ENCODE assay signal across 23 cellular contexts in the genomic region with DNA sequence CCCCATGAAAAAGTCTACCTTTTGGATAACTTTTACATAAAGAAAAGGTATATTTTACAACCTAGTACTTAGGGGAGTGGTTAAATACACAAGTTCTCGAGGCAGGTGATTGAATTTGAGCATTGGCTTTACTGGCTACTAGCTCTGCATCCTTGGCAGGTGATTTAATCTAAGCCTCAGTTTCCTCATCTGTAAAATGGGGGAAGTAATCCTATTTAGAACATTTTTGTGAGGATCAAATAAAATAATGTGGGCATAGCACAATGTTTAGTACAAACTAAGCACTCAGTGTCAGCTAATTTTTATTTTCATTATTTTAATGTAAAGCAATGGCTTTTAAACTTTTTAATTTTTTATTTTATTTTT.
"Had no signal": no experiment of that assay in that cellular context is flagged by ENCODE, and none has a peak within 500 bp of the region (broad histone marks: within the 10 kb centered on the region; RNA-seq: fewer than 3 reads in every experiment).

No MANE protein-coding gene starts in this region.

- H3K9me3 ChIP-seq: gastroesophageal sphincter, left ventricle myocardium inferior, lower lobe of right lung, ovary, suprapubic skin, thyroid gland, upper lobe of left lung, uterus had no signal

- H3K36me3 Mint-ChIP-seq: memory B cell; natural killer cell treated with Interleukin-12 subunit alpha and Interleukin-12 subunit beta and Interleukin-15 and Interleukin-18, amount 100 ng/mL, for 72 hours; stimulated activated effector memory CD8-positive, alpha-beta T cell treated with anti-CD3 and anti-CD28 coated beads, Interleukin-12 subunit alpha, Interleukin-12 subunit beta, amount 100 ng/mL, for 72 hours had no signal

- FAIRE-seq: endometrium had no signal

- H3K27ac Mint-ChIP-seq: immature natural killer cell; memory B cell; natural killer cell treated with Interleukin-12 subunit alpha and Interleukin-12 subunit beta and Interleukin-15 and Interleukin-18, amount 100 ng/mL, for 72 hours; stimulated activated effector memory CD8-positive, alpha-beta T cell treated with anti-CD3 and anti-CD28 coated beads, Interleukin-12 subunit alpha, Interleukin-12 subunit beta, amount 100 ng/mL, for 72 hours had no signal

- DNase-seq: cortex of kidney; dorsolateral prefrontal cortex; effector CD8-positive, alpha-beta T cell; immature natural killer cell; left ventricle myocardium inferior; lower lobe of right lung; midbrain; nucleus accumbens; ovary; right cardiac atrium; stimulated activated CD4-positive, alpha-beta T cell treated with anti-CD3 and anti-CD28 coated beads, Interleukin-4, amount 100 ng/mL, for 1 hour; stimulated activated CD8-positive, alpha-beta memory T cell treated with anti-CD3 and anti-CD28 coated beads, Interleukin-4, amount 100 ng/mL, for 48 hours; stimulated activated naive CD8-positive, alpha-beta T cell treated with anti-CD3 and anti-CD28 coated beads, Interleukin-15, Interleukin-2, amounts not matched to agents 100 U/mL and 50 U/mL, for 24 hours; thyroid gland; upper lobe of left lung; uterus had no signal

- H3K36me3 ChIP-seq: gastroesophageal sphincter, left ventricle myocardium inferior, lower lobe of right lung, ovary, suprapubic skin, thyroid gland, upper lobe of left lung, uterus had no signal

- H3K27me3 ChIP-seq: ovary, uterus had no signal

- H3K4me3 ChIP-seq: gastroesophageal sphincter, left ventricle myocardium inferior, lower lobe of right lung, ovary, suprapubic skin, thyroid gland, upper lobe of left lung, uterus had no signal

- H3K4me3 Mint-ChIP-seq: immature natural killer cell; memory B cell; natural killer cell treated with Interleukin-12 subunit alpha and Interleukin-12 subunit beta and Interleukin-15 and Interleukin-18, amount 100 ng/mL, for 72 hours; stimulated activated effector memory CD8-positive, alpha-beta T cell treated with anti-CD3 and anti-CD28 coated beads, Interleukin-12 subunit alpha, Interleukin-12 subunit beta, amount 100 ng/mL, for 72 hours had no signal

- ATAC-seq: esophagus mucosa; gastroesophageal sphincter; lower lobe of right lung; natural killer cell treated with Interleukin-12 subunit alpha and Interleukin-12 subunit beta and Interleukin-15 and Interleukin-18, amount 100 ng/mL, for 72 hours; right cardiac atrium; stimulated activated effector memory CD8-positive, alpha-beta T cell treated with anti-CD3 and anti-CD28 coated beads, Interleukin-12 subunit alpha, Interleukin-12 subunit beta, amount 100 ng/mL, for 72 hours; stimulated activated naive CD8-positive, alpha-beta T cell treated with anti-CD3 and anti-CD28 coated beads, Interleukin-15, Interleukin-2, amounts not matched to agents 100 U/mL and 50 U/mL, for 24 hours had no signal

- H3K27ac ChIP-seq: dorsolateral prefrontal cortex, gastroesophageal sphincter, left ventricle myocardium inferior, lower lobe of right lung, ovary, suprapubic skin, thyroid gland, upper lobe of left lung, uterus had no signal

- H3K4me1 ChIP-seq: uterus had no signal

- H3K9me3 Mint-ChIP-seq: memory B cell; natural killer cell treated with Interleukin-12 subunit alpha and Interleukin-12 subunit beta and Interleukin-15 and Interleukin-18, amount 100 ng/mL, for 72 hours; stimulated activated effector memory CD8-positive, alpha-beta T cell treated with anti-CD3 and anti-CD28 coated beads, Interleukin-12 subunit alpha, Interleukin-12 subunit beta, amount 100 ng/mL, for 72 hours had no signal
